ENCODE assay signal across 1 cellular context in the genomic region with DNA sequence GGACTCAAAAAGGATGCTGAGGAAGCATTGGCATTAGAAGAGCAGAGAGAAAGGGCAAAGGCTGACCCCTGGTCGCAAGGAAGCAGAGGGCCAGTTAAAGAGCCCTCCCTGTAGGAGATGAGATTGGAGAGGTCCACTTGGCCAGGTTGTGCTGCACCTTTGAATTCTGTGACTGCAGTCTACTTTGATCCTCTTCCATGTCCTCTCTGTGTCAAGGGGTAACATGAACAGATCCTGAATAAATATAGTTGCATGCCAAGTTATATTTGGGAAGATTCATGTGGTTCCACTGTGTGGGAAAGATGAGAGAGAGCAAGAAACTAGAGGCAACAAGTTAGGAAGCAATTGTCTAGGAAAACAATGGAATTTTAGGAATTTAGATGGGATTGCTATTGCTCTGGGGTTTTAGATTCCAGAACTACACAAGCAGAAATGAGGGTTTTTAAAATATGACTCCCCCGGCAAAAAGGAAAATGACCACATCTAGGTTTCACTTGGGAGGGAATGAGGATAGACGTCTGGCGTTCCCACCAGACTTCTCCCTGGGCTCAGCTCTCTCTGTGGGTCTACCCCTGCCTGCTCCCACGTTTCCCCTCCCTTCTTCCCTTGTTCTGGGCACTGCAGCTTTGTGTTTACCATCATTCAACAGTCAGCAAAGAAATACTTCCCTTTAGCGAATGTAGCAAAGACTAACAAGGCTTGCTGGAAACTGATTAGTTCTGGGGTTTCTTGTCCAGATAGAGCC.
TF ChIP-seq lines count a peak whose summit lies in the region.

No MANE protein-coding gene starts in this region.

TF ChIP-seq in IMR-90, 13 proteins besides CTCF, POLR2A, EP300 and RAD21:
- TF ChIP-seq SMC3 (IDR thresholded peaks at IDR 0.05; ENCODE audit: low read depth, low read length) (no peak), MAZ (IDR thresholded peaks at IDR 0.05; ENCODE audit: borderline replicate concordance, low read depth, low read length) (no peak), MXI1 (IDR thresholded peaks at IDR 0.05; ENCODE audit: borderline replicate concordance, low read depth, low read length) (no peak), RFX5 (IDR thresholded peaks at IDR 0.05; ENCODE audit: low read depth, low read length) (no peak), BHLHE40 (IDR thresholded peaks at IDR 0.05; ENCODE audit: low read depth, low read length) (no peak), FOS (IDR thresholded peaks at IDR 0.05; ENCODE audit: low read depth, low read length) (no peak), CHD1 (IDR thresholded peaks at IDR 0.05; ENCODE audit: low read depth, low read length) (no peak)
- TF ChIP-seq, protein P1, sequence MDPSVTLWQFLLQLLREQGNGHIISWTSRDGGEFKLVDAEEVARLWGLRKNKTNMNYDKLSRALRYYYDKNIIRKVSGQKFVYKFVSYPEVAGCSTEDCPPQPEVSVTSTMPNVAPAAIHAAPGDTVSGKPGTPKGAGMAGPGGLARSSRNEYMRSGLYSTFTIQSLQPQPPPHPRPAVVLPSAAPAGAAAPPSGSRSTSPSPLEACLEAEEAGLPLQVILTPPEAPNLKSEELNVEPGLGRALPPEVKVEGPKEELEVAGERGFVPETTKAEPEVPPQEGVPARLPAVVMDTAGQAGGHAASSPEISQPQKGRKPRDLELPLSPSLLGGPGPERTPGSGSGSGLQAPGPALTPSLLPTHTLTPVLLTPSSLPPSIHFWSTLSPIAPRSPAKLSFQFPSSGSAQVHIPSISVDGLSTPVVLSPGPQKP (IDR thresholded peaks at IDR 0.05; ENCODE audit: borderline replicate concordance, low read depth, low read length), result no peak
